9 cellular contexts compared by ENCODE assay signal in the genomic region with DNA sequence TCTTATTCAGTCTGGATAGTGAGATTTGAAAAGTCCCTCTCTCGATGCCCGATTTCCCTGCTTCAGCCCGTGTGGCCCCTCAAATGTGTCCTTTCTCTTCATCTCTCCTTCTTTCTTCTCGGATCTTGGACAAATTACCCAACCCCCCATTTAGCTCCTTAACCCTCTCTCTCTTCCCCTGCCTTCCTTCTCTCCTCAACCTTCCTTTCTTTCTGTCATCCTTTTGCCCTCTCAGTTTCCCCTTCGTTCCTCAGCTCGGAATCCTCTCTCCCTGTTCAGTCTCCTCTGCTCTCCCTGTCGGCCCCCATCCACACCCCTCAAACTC. TPM values are rescaled to one million over a fixed set of nuclear protein-coding genes. Genes with fewer than 3 reads are reported as not detected.
DNase-seq lines count a peak whose midpoint lies in the region; ATAC-seq and TF ChIP-seq lines count a peak whose summit lies in the region.
"Had no signal": no experiment of that assay in that cellular context is flagged by ENCODE, and none has a peak within 500 bp of the region (broad histone marks: within the 10 kb centered on the region; RNA-seq: fewer than 3 reads in every experiment).

No MANE protein-coding gene starts in this region.

- H3K27me3 ChIP-seq in DOHH2 (ENCODE audit: control insufficient read depth, low read length), result no peaks in the 10 kb centered on the region
- H3K27me3 ChIP-seq in Panc1 (ENCODE audit: control insufficient read depth, insufficient read depth, low read length), result no peaks in the 10 kb centered on the region
- H3K27me3 ChIP-seq in sigmoid colon, result no peaks in the 10 kb centered on the region

- intact Hi-C loops in Panc1 (cut with micrococcal nuclease; ENCODE audit: unreplicated experiment), result no loop called here
- intact Hi-C loops in sigmoid colon (cut with DNase I), result loop anchor here (2.0 kb wide), 1 partner anchor 34 kb away; a partner anchor contains a TSS

- in situ Hi-C loops in Panc1 (cut with HindIII; ENCODE audit: low pct_unique_long_range_greater_than_20kb, low sequenced_read_pairs), result no loop called here

- no peaks in the 10 kb centered on the region for H3K9me3 ChIP-seq in DOHH2 (ENCODE audit: control insufficient read depth, insufficient read depth, low read length)
- no peaks in the 10 kb centered on the region for H3K9me3 ChIP-seq in Panc1 (ENCODE audit: control insufficient read depth, insufficient read depth, low read depth, low read length)
- no peaks in the 10 kb centered on the region for H3K9me3 ChIP-seq in sigmoid colon

- no peaks in the 10 kb centered on the region for H3K9me2 ChIP-seq in DOHH2 (replicated peaks; ENCODE audit: control insufficient read depth, low read length)

- H3F3A ChIP-seq in DOHH2 (ENCODE audit: control insufficient read depth, insufficient read depth), result peaks cover 6% of the 10 kb centered on the region; the same call in 1 of the 2 replicates

- no peak for TF ChIP-seq CTCF in DOHH2 (IDR thresholded peaks at IDR 0.05; ENCODE audit: low read depth, low read length, poor library complexity, severe bottlenecking)
- no peak for TF ChIP-seq CTCF in Panc1 (IDR thresholded peaks at IDR 0.05)
- no peak for TF ChIP-seq CTCF in foreskin fibroblast (IDR thresholded peaks at IDR 0.05; ENCODE audit: low read depth, low read length)
- TF ChIP-seq CTCF in sigmoid colon (IDR thresholded peaks at IDR 0.05), result no peak

- ATAC-seq in Panc1 (0 out of 2 replicates have a peak, but pooled peaks have one; percentile 0), HG02970 (IDR thresholded peaks at IDR 0.05; ENCODE audit: low FRiP score, unreplicated experiment) (no peak)

- no TSS peak for BruUV-seq in Panc1 (replicated peaks; lab: Mats Ljungman, UMichigan)

- peaks cover 8% of the 10 kb centered on the region for H3K79me2 ChIP-seq in DOHH2 (ENCODE audit: control insufficient read depth, low read length)

- H3K36me3 ChIP-seq in DOHH2 (ENCODE audit: control insufficient read depth, low read length) (0 out of 2 replicates have a peak, but pooled peaks cover 3% of the 10 kb centered on the region), Panc1 (ENCODE audit: control insufficient read depth, insufficient read depth, low read length) (no peaks in the 10 kb centered on the region), sigmoid colon (no peaks in the 10 kb centered on the region)

- H3K4me2 ChIP-seq in DOHH2 (ENCODE audit: low read length), result peak overlapping the region; percentile 100

- no peak for TF ChIP-seq EP300 in sigmoid colon (IDR thresholded peaks at IDR 0.05)

- no peak for DNase-seq in Panc1 (ENCODE audit: low read depth, low spot score)
- no peak for DNase-seq in foreskin fibroblast
- DNase-seq in sigmoid colon, result no peak
- DNase-seq in cerebellar nuclear complex (lab: John Stamatoyannopoulos, UW), result no peak
- DNase-seq in AG08395 (ENCODE audit: low spot score), result no peak
- no peak for DNase-seq in SW480 (ENCODE audit: low spot score)

- POLR2A ChIA-PET in Panc1 (lab: Charles Lee), result no interaction called here

- TF ChIP-seq POLR2A in sigmoid colon (IDR thresholded peaks at IDR 0.05), result no peak

- H3K27ac ChIP-seq in DOHH2 (ENCODE audit: low read depth, low read length) (peak overlapping the region; percentile 94), Panc1 (ENCODE audit: low read length) (peak overlapping the region; percentile 99), sigmoid colon (peak overlapping the region; percentile 85 to 91 (median 87))

- no peaks in the 10 kb centered on the region for H4K20me1 ChIP-seq in DOHH2 (ENCODE audit: control insufficient read depth, insufficient read depth, low read depth, low read length)

- H3K4me3 ChIP-seq in DOHH2 (ENCODE audit: low read length) (peak overlapping the region; percentile 100), Panc1 (ENCODE audit: low read depth in 2 of 2, low read length in 2 of 2) (peak overlapping the region; percentile 75 to 85), foreskin fibroblast (ENCODE audit: low read depth in 1 of 2, low read length in 2 of 2) (peak overlapping the region; percentile 55 to 58), sigmoid colon (peak overlapping the region; percentile 42 to 59 (median 57))

- CTCF ChIA-PET in Panc1 (lab: Charles Lee), result interaction anchor here (0.5 to 2.0 kb wide), 5 partner anchors 20 to 152 kb away, joined by 3 to 6 read pairs (median 3); a partner anchor contains a TSS

- 1% methylated on average over 7 of the region's 7 CpGs for WGBS in sigmoid colon, 2 donors

- H3K4me1 ChIP-seq in DOHH2 (ENCODE audit: control insufficient read depth, low read length), result peaks cover 42% of the 10 kb centered on the region
- peaks cover 32% of the 10 kb centered on the region for H3K4me1 ChIP-seq in Panc1 (ENCODE audit: control insufficient read depth, insufficient read depth, low read length)
- H3K4me1 ChIP-seq in sigmoid colon, result peaks cover 0 to 58% (median 50%) of the 10 kb centered on the region in 4 donors

RNA-seq across cellular contexts. Expression of a gene that starts 5.7 kb away (rescaled TPM):
- total RNA-seq in Panc1 (2021; ENCODE audit: unreplicated experiment) (not detected), sigmoid colon (under 1 TPM in 1 of 4 donors, not detected in 3; 0.54 TPM)
- polyA plus RNA-seq in Panc1 (2012; ENCODE audit: insufficient read length), result not detected
- under 1 TPM; 0.60 to 0.92 (median 0.69) TPM for polyA plus RNA-seq in sigmoid colon

RNA-seq across cellular contexts. Expression of a gene that starts 26.0 kb away (rescaled TPM):
- total RNA-seq in Panc1 (2021; ENCODE audit: unreplicated experiment) (5.9 TPM), sigmoid colon (10 to 100 TPM in 2 of 4 donors, 1 to 10 TPM in 2; 5.6 to 18.6 (median 10.6) TPM)
- 10.0 TPM for polyA plus RNA-seq in Panc1 (2012; ENCODE audit: insufficient read length)
- 10 to 100 TPM in 1 of 3 donors, 1 to 10 TPM in 2; 4.4 to 19.2 (median 7.0) TPM for polyA plus RNA-seq in sigmoid colon

RNA-seq across cellular contexts. Expression of a gene that starts 33.7 kb away (rescaled TPM):
- 175 TPM for total RNA-seq in Panc1 (2021; ENCODE audit: unreplicated experiment)
- polyA plus RNA-seq in Panc1 (2012; ENCODE audit: insufficient read length), result 147 TPM
- total RNA-seq in sigmoid colon, result 10 to 100 TPM; 39.6 to 74.2 (median 61.2) TPM
- polyA plus RNA-seq in sigmoid colon, result 100 to 1,000 TPM; 114 to 155 (median 147) TPM

RNA-seq across cellular contexts. Expression of a gene that starts 57.8 kb away (rescaled TPM):
- total RNA-seq in Panc1 (2021; ENCODE audit: unreplicated experiment), result 0.26 TPM
- polyA plus RNA-seq in Panc1 (2012; ENCODE audit: insufficient read length), result 0.24 TPM
- total RNA-seq in sigmoid colon, result under 1 TPM in 1 of 4 donors, not detected in 3; 0.54 TPM
- under 1 TPM in 1 of 3 donors, not detected in 2; 0.45 TPM for polyA plus RNA-seq in sigmoid colon
- total RNA-seq: activated naive CD8-positive, alpha-beta T cell treated with anti-CD3 and anti-CD28 coated beads, Interleukin-2, amount 10 ng/mL, durations not matched to agents 7 days and 5 days had no signal
